Comparison of ENCODE assay signal across 9 cellular contexts in the genomic region with DNA sequence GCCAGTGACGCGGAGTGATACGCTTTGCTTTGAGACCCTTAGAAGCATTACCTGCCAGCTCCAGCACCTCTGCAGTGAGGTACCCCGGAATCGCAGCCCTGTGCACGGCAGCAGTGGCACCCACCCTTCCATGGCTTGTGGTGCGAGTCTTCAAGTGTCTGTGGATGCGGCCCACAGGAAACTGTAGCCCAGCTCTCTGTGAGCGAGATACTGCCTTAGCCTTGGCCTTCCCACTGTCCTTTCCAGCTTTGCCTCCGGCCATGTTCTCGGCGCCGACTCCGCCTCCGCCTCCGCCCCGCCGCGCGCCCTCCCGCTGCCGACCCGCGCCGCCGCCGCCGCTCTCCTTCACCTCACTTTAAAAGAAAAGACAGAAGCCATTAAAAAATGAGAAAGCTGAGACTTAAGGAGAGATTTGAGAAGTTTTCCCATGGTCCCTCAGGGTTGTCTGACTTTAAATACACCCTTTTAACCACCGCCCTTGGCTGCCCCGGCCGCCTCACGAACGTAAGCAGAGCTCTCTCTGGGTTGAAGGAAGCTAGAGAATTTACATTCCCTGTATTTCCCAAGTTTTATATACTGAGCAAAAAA.
A peak's percentile ranks its signal among the peaks of the same experiment; 100 is the strongest.
DNase-seq lines count a peak whose midpoint lies in the region; ATAC-seq and TF ChIP-seq lines count a peak whose summit lies in the region.
"Had no signal": no experiment of that assay in that cellular context is flagged by ENCODE, and none has a peak within 500 bp of the region (broad histone marks: within the 10 kb centered on the region; RNA-seq: fewer than 3 reads in every experiment).

No MANE protein-coding gene starts in this region.

- CTCF ChIA-PET in activated CD8-positive, alpha-beta T cell treated with anti-CD3 and anti-CD28 coated beads for 36 hours (lab: Charles Lee): interaction anchor here (1.0 kb wide), 1 partner anchor 10 kb away, joined by 4 read pairs; no protein-coding TSS in a partner anchor

- 25% methylated on average over 26 of the region's 33 CpGs for WGBS in esophagus muscularis mucosa

- ATAC-seq in activated CD8-positive, alpha-beta T cell treated with anti-CD3 and anti-CD28 coated beads for 36 hours: peak; percentile 79
- ATAC-seq in naive B cell (ENCODE audit: low read depth in 2 of 2) (peak in 1 of 2 donors; percentile 18), GM21825 (IDR thresholded peaks at IDR 0.05; ENCODE audit: unreplicated experiment) (no peak), GM21786 (IDR thresholded peaks at IDR 0.05; ENCODE audit: unreplicated experiment) (no peak)

- H3K27me3 Mint-ChIP-seq in activated CD8-positive, alpha-beta T cell treated with anti-CD3 and anti-CD28 coated beads for 36 hours: peaks cover 11% of the 10 kb centered on the region
- peaks cover 21 to 30% (median 28%) of the 10 kb centered on the region in 3 donors for H3K27me3 Mint-ChIP-seq in naive B cell

- peaks cover 7% of the 10 kb centered on the region for H3K4me1 Mint-ChIP-seq in activated CD8-positive, alpha-beta T cell treated with anti-CD3 and anti-CD28 coated beads for 36 hours (ENCODE audit: low read depth)
- peaks cover 0 to 16% (median 0%) of the 10 kb centered on the region in 3 donors for H3K4me1 Mint-ChIP-seq in naive B cell

- peak overlapping the region; percentile 82 for H3K27ac Mint-ChIP-seq in activated CD8-positive, alpha-beta T cell treated with anti-CD3 and anti-CD28 coated beads for 36 hours
- H3K27ac Mint-ChIP-seq in naive B cell: peak overlapping the region in 1 of 6 donors; percentile 76

- no peak for TF ChIP-seq POLR2A in esophagus muscularis mucosa (IDR thresholded peaks at IDR 0.05; ENCODE audit: low read depth)

- H3K4me1 ChIP-seq in esophagus muscularis mucosa: peaks cover 0 to 7% (median 1%) of the 10 kb centered on the region in 4 donors

- no peak for TF ChIP-seq CTCF in activated CD8-positive, alpha-beta T cell treated with anti-CD3 and anti-CD28 coated beads for 36 hours (IDR thresholded peaks at IDR 0.05)
- TF ChIP-seq CTCF in esophagus muscularis mucosa (IDR thresholded peaks at IDR 0.05): no peak

- H3K27me3 ChIP-seq in esophagus muscularis mucosa: no peaks in the 10 kb centered on the region
- H3K27me3 ChIP-seq: BLaER1 treated with 17β-estradiol and CSF1 and Interleukin-3, amounts not matched to agents 10 nM and 100 nM had no signal

- no peaks in the 10 kb centered on the region for H3K36me3 Mint-ChIP-seq in activated CD8-positive, alpha-beta T cell treated with anti-CD3 and anti-CD28 coated beads for 36 hours (ENCODE audit: low read depth)
- H3K36me3 Mint-ChIP-seq in naive B cell: peaks cover 0 to 5% of the 10 kb centered on the region in 2 donors

- no peaks in the 10 kb centered on the region for H3K36me3 ChIP-seq in esophagus muscularis mucosa
- H3K36me3 ChIP-seq: BLaER1 treated with 17β-estradiol and CSF1 and Interleukin-3, amounts not matched to agents 10 nM and 100 nM had no signal

- H3K27ac ChIP-seq in esophagus muscularis mucosa (replicated peaks in 1 of 4): peak overlapping the region; percentile 45 to 80 (median 73)

- DNase-seq in NCI-H82 (lab: John Stamatoyannopoulos, UW) (peak; percentile 55), NCI-H82 treated with DMSO at 0.1 percent for 48 hours (lab: John Stamatoyannopoulos, UW; ENCODE audit: unreplicated experiment) (no peak), esophagus muscularis mucosa (ENCODE audit: extremely low spot score) (no peak), naive B cell (no peak)
- DNase-seq in activated CD8-positive, alpha-beta T cell treated with anti-CD3 and anti-CD28 coated beads for 36 hours: peak; percentile 33
- no peak for DNase-seq in activated CD4-positive, CD25-positive, alpha-beta regulatory T cell (lab: John Stamatoyannopoulos, UW)

- peak overlapping the region; percentile 81 for H3K4me3 Mint-ChIP-seq in activated CD8-positive, alpha-beta T cell treated with anti-CD3 and anti-CD28 coated beads for 36 hours
- peak overlapping the region; percentile 64 to 92 (median 86) for H3K4me3 Mint-ChIP-seq in naive B cell

- POLR2A ChIA-PET in activated CD8-positive, alpha-beta T cell treated with anti-CD3 and anti-CD28 coated beads for 36 hours (lab: Charles Lee): no interaction called here

- H3K9me3 ChIP-seq in esophagus muscularis mucosa: no peaks in the 10 kb centered on the region

- no peaks in the 10 kb centered on the region for H3K9me3 Mint-ChIP-seq in activated CD8-positive, alpha-beta T cell treated with anti-CD3 and anti-CD28 coated beads for 36 hours
- peaks cover 0 to 5% (median 0%) of the 10 kb centered on the region in 7 donors for H3K9me3 Mint-ChIP-seq in naive B cell

- intact Hi-C loops in activated CD8-positive, alpha-beta T cell treated with anti-CD3 and anti-CD28 coated beads for 36 hours (cut with micrococcal nuclease): no loop called here
- intact Hi-C loops in esophagus muscularis mucosa (cut with DNase I): no loop called here

- H3K4me3 ChIP-seq in esophagus muscularis mucosa: peak overlapping the region; percentile 49 to 56 (median 54)
- H3K4me3 ChIP-seq: BLaER1 treated with 17β-estradiol and CSF1 and Interleukin-3, amounts not matched to agents 10 nM and 100 nM had no signal

- no peak for TF ChIP-seq EP300 in esophagus muscularis mucosa (IDR thresholded peaks at IDR 0.05)

Comparison
In these comparisons a context has a peak if more than half of its experiments do, and no peak if none do; other contexts are left out.
1. DNase-seq: peak in NCI-H82 (single experiment) and activated CD8-positive, alpha-beta T cell treated with anti-CD3 and anti-CD28 coated beads for 36 hours (single experiment); none in NCI-H82 treated with DMSO at 0.1 percent for 48 hours (single experiment), esophagus muscularis mucosa (single experiment), naive B cell (single experiment) and activated CD4-positive, CD25-positive, alpha-beta regulatory T cell (0 of 4).